ENCODE assay signal across 8 cellular contexts in the genomic region with DNA sequence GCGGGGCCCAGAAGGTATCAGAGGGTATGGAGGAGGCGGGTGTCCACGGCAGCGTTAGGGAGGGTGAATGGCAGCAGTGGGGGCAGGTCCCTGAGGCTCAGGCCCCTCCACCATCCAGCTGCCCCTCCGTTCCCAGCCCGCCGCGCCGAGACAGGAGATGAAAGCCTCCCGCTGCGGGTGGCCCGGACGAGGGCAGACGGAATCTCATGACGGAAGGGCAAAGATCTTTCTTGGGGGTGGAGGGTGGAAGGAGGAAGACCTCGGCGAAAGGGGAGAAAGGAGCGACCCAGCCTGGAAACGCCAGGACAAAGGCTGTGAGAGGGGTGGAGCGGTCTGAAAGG. TPM values are rescaled to one million over a fixed set of nuclear protein-coding genes. Genes with fewer than 3 reads are reported as not detected.
A peak's percentile ranks its signal among the peaks of the same experiment; 100 is the strongest.
DNase-seq lines count a peak whose midpoint lies in the region; ATAC-seq and TF ChIP-seq lines count a peak whose summit lies in the region.

No MANE protein-coding gene starts in this region.

- H3K27me3 ChIP-seq in PC-9 (ENCODE audit: insufficient read depth, low read depth) = no peaks in the 10 kb centered on the region
- no peaks in the 10 kb centered on the region for H3K27me3 ChIP-seq in lower lobe of right lung (ENCODE audit: low read depth)

- POLR2A ChIA-PET in PC-9 (lab: Charles Lee; ENCODE audit: unreplicated experiment) = no interaction called here

- peaks cover 39% of the 10 kb centered on the region; the same call in 1 of the 2 replicates for H3F3A ChIP-seq in PC-9 (ENCODE audit: insufficient read depth, low read depth)

- no peaks in the 10 kb centered on the region; the same call in 1 of the 2 replicates for H3K4me1 ChIP-seq in PC-9 (replicated peaks; ENCODE audit: insufficient read depth)
- H3K4me1 ChIP-seq in lower lobe of right lung = peaks cover 52% of the 10 kb centered on the region

- H4K20me1 ChIP-seq in PC-9 (ENCODE audit: insufficient read depth) = no peaks in the 10 kb centered on the region

- H3K36me3 Mint-ChIP-seq in type B pancreatic cell = peaks cover 3% of the 10 kb centered on the region

- no peaks in the 10 kb centered on the region for H3K9me3 ChIP-seq in PC-9 (ENCODE audit: insufficient read depth, low read depth)
- H3K9me3 ChIP-seq in lower lobe of right lung = no peaks in the 10 kb centered on the region

- H3K4me3 ChIP-seq in PC-9 = peak overlapping the region; percentile 77
- peak overlapping the region; percentile 89 to 91 for H3K4me3 ChIP-seq in cardiac fibroblast (replicated peaks in 1 of 2; ENCODE audit: low read depth in 2 of 2, low read length in 2 of 2)
- H3K4me3 ChIP-seq in lower lobe of right lung = peak overlapping the region; percentile 86

- BruUV-seq in PC-9 (replicated peaks; lab: Mats Ljungman, UMichigan) = TSS peak; percentile 17

- H3K27me3 Mint-ChIP-seq in type B pancreatic cell = no peaks in the 10 kb centered on the region

- ATAC-seq in HG02885 (IDR thresholded peaks at IDR 0.05; ENCODE audit: poor library complexity, unreplicated experiment) (peak; percentile 23), lower lobe of right lung (peak; percentile 5 to 17)

- no peaks in the 10 kb centered on the region for H3K79me2 ChIP-seq in PC-9 (ENCODE audit: low read depth)

- intact Hi-C loops in PC-9 (cut with micrococcal nuclease; ENCODE audit: unreplicated experiment) = loop anchor here (1.0 to 5.0 kb wide), 2 partner anchors 72 to 268 kb away; no protein-coding TSS in a partner anchor
- intact Hi-C loops in lower lobe of right lung (cut with DNase I) = no loop called here

- peak overlapping the region; percentile 95 for H3K4me2 ChIP-seq in PC-9

- H3K36me3 ChIP-seq in PC-9 (ENCODE audit: low read depth) (no peaks in the 10 kb centered on the region), lower lobe of right lung (peaks cover 29% of the 10 kb centered on the region)

- H3K27ac ChIP-seq in PC-9 = no peak overlapping the region
- H3K27ac ChIP-seq in lower lobe of right lung = peak overlapping the region; percentile 89

- H3K4me3 Mint-ChIP-seq in type B pancreatic cell = peak overlapping the region; percentile 96

- no peaks in the 10 kb centered on the region for H3K9me3 Mint-ChIP-seq in type B pancreatic cell

- DNase-seq in activated effector memory CD4-positive, alpha-beta T cell treated with Interleukin-2 at 50 U/mL for 16 hours = peak; percentile 37
- no peak for DNase-seq in activated effector memory CD4-positive, alpha-beta T cell treated with anti-CD3 and anti-CD28 coated beads, Interleukin-2, amount 50 U/mL, for 16 hours
- DNase-seq in PC-9 (no peak), cardiac fibroblast (ENCODE audit: low read depth in 2 of 2) (no peak), lower lobe of right lung (no peak), type B pancreatic cell (ENCODE audit: extremely low spot score, unreplicated experiment) (no peak), T-helper 9 cell (no peak)

- H3K4me1 Mint-ChIP-seq in type B pancreatic cell (ENCODE audit: unreplicated experiment) = peaks cover 23% of the 10 kb centered on the region

- TF ChIP-seq CTCF in PC-9 (conservative IDR thresholded peaks at IDR 0.05) (no peak), cardiac fibroblast (IDR thresholded peaks at IDR 0.05; ENCODE audit: low read depth, low read length) (no peak), lower lobe of right lung (IDR thresholded peaks at IDR 0.05) (no peak), type B pancreatic cell (conservative IDR thresholded peaks at IDR 0.05) (no peak)

- no peaks in the 10 kb centered on the region for H3K9me2 ChIP-seq in PC-9 (ENCODE audit: insufficient read depth)

- H2AFZ ChIP-seq in PC-9 = peak overlapping the region; percentile 93

- CTCF ChIA-PET in PC-9 (lab: Charles Lee) = interaction anchor here (1.2 kb wide), 1 partner anchor 30 kb away, joined by 3 read pairs; no protein-coding TSS in a partner anchor

- peak overlapping the region; percentile 41 for H3K27ac Mint-ChIP-seq in type B pancreatic cell

RNA-seq across cellular contexts. Expression of a gene that starts 0.4 kb away (rescaled TPM):
- total RNA-seq in PC-9 (2021) = 10.8 and 17.7 TPM in 2 replicates
- total RNA-seq in lower lobe of right lung = 79.4 TPM
- 27.7 and 49.7 TPM in 2 replicates for total RNA-seq in type B pancreatic cell (ENCODE audit: low replicate concordance)

RNA-seq across cellular contexts. Expression of a gene that starts 14.6 kb away (rescaled TPM):
- 8.2 and 10.3 TPM in 2 replicates for total RNA-seq in PC-9 (2021)
- total RNA-seq in lower lobe of right lung = 13.7 TPM
- 13.7 and 23.5 TPM in 2 replicates for total RNA-seq in type B pancreatic cell (ENCODE audit: low replicate concordance)

RNA-seq across cellular contexts. Expression of a gene that starts 14.7 kb away (rescaled TPM):
- 13.0 and 15.5 TPM in 2 replicates for total RNA-seq in PC-9 (2021)
- total RNA-seq in lower lobe of right lung = 10.6 TPM
- total RNA-seq in type B pancreatic cell (ENCODE audit: low replicate concordance) = 3.4 and 6.1 TPM in 2 replicates

RNA-seq across cellular contexts. Expression of a gene that starts 27.9 kb away (rescaled TPM):
- total RNA-seq in PC-9 (2021) (5.4 and 7.2 TPM in 2 replicates), lower lobe of right lung (8.2 TPM), type B pancreatic cell (ENCODE audit: low replicate concordance) (7.7 and 10.6 TPM in 2 replicates)
